21 cellular contexts compared by ENCODE assay signal in the genomic region with DNA sequence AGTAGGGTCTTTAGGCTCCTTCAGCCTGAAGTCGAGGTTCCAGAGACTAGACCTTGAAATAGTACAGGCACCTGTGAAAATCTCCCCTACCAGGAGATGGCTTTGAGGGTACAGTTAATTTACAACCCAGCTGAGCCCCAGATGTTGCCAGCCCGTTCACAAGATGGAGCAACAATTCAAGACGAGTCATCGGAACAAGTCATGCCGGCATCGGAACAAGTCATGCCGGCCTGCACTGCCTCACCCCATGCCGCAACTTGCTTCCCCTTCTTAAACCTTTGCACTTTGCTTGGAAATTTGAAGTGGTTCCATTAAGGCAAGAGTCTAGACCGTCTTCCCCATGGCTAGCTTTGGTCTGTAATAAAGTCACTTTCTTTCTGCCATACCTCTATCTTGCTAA. TPM values are rescaled to one million over a fixed set of nuclear protein-coding genes. Genes with fewer than 3 reads are reported as not detected.
DNase-seq lines count a peak whose midpoint lies in the region; ATAC-seq and TF ChIP-seq lines count a peak whose summit lies in the region.
"Had no signal": no experiment of that assay in that cellular context is flagged by ENCODE, and none has a peak within 500 bp of the region (broad histone marks: within the 10 kb centered on the region; RNA-seq: fewer than 3 reads in every experiment).

No MANE protein-coding gene starts in this region.

- CTCF ChIA-PET in MCF 10A (lab: Yijun Ruan, JAX) = interaction anchor here (0.8 to 7.4 kb wide), 9 partner anchors 12 to 55 kb away, joined by 3 to 53 read pairs (median 5); no protein-coding TSS in a partner anchor

- 76 to 93% (median 84%) methylated on average over 7 to 9 of the region's 9 CpGs for WGBS in ovary, 3 donors

- H3K4me1 ChIP-seq in breast epithelium (peaks cover 0 to 4% of the 10 kb centered on the region in 2 donors), ovary (ENCODE audit: insufficient read depth) (no peaks in the 10 kb centered on the region), lower lobe of right lung (peaks cover 3% of the 10 kb centered on the region)

- H3K27me3 Mint-ChIP-seq in MCF 10A (ENCODE audit: insufficient read depth, unreplicated experiment) = no peaks in the 10 kb centered on the region

- TF ChIP-seq CTCF in MCF 10A (IDR thresholded peaks at IDR 0.05; ENCODE audit: unreplicated experiment) (no peak), breast epithelium (IDR thresholded peaks at IDR 0.05) (no peak), ovary (IDR thresholded peaks at IDR 0.05) (no peak), lower lobe of right lung (IDR thresholded peaks at IDR 0.05) (no peak)

- no peaks in the 10 kb centered on the region for H3K36me3 ChIP-seq in breast epithelium
- H3K36me3 ChIP-seq in ovary = no peaks in the 10 kb centered on the region
- no peaks in the 10 kb centered on the region for H3K36me3 ChIP-seq in lower lobe of right lung
- H3K36me3 ChIP-seq: adrenal gland, left lung had no signal

- H3K27me3 ChIP-seq in breast epithelium = no peaks in the 10 kb centered on the region
- H3K27me3 ChIP-seq in ovary = no peaks in the 10 kb centered on the region
- no peaks in the 10 kb centered on the region for H3K27me3 ChIP-seq in lower lobe of right lung (ENCODE audit: low read depth)
- H3K27me3 ChIP-seq: adrenal gland, left lung, sigmoid colon had no signal

- H3K4me3 ChIP-seq in breast epithelium (no peak overlapping the region), ovary (no peak overlapping the region), lower lobe of right lung (no peak overlapping the region)
- H3K4me3 ChIP-seq: adrenal gland, left lung, PC-9, sigmoid colon had no signal

- intact Hi-C loops in MCF 10A (cut with micrococcal nuclease) (no loop called here), breast epithelium (cut with DNase I; ENCODE audit: low total_unique reads) (no loop called here), ovary (cut with DNase I) (no loop called here), lower lobe of right lung (cut with DNase I) (no loop called here)

- no peak overlapping the region for H3K4me3 Mint-ChIP-seq in MCF 10A (ENCODE audit: unreplicated experiment)
- H3K4me3 Mint-ChIP-seq: T-helper 2 cell treated with Interferon-gamma antibody and Interleukin-4, amounts not matched to agents 5 μg/mL and 100 μg/mL, for 36 hours had no signal

- H3K4me1 Mint-ChIP-seq in MCF 10A (ENCODE audit: insufficient read depth, unreplicated experiment) = no peaks in the 10 kb centered on the region

- no peak for TF ChIP-seq EP300 in ovary (IDR thresholded peaks at IDR 0.05)

- POLR2A ChIA-PET in MCF 10A (lab: Yijun Ruan, JAX) = interaction anchor here (1.5 to 5.0 kb wide), 3 partner anchors 12 to 15 kb away, joined by 4 to 31 read pairs (median 9); partner anchors contain the start of gene HHAT

- no peak overlapping the region for H3K27ac Mint-ChIP-seq in MCF 10A (ENCODE audit: low read depth, unreplicated experiment)
- H3K27ac Mint-ChIP-seq: T-helper 2 cell treated with Interferon-gamma antibody and Interleukin-4, amounts not matched to agents 5 μg/mL and 100 μg/mL, for 36 hours had no signal

- ATAC-seq in esophagus mucosa (peak; percentile 88), lower lobe of right lung (no peak)
- ATAC-seq: left lung had no signal

- no peaks in the 10 kb centered on the region for H3K36me3 Mint-ChIP-seq in MCF 10A (ENCODE audit: insufficient read depth, unreplicated experiment)

- no TSS peak for BruUV-seq in MCF 10A (replicated peaks; lab: Mats Ljungman, UMichigan)

- TF ChIP-seq POLR2A in breast epithelium (IDR thresholded peaks at IDR 0.05) (no peak), ovary (IDR thresholded peaks at IDR 0.05) (no peak)

- no peaks in the 10 kb centered on the region for H3K9me3 Mint-ChIP-seq in MCF 10A (ENCODE audit: unreplicated experiment)
- H3K9me3 Mint-ChIP-seq: T-helper 2 cell treated with Interferon-gamma antibody and Interleukin-4, amounts not matched to agents 5 μg/mL and 100 μg/mL, for 36 hours had no signal

- DNase-seq in MCF 10A (ENCODE audit: unreplicated experiment) (peak; percentile 50), breast epithelium (ENCODE audit: low spot score in 2 of 2) (no peak), NOMO-1 treated with dmso at 0.1 percent for 144 hours (lab: John Stamatoyannopoulos, UW; ENCODE audit: unreplicated experiment) (peak; percentile 7), RPMI8226 (no peak), ovary (no peak), lower lobe of right lung (no peak), NCI-H510A (lab: John Stamatoyannopoulos, UW) (no peak)
- DNase-seq: activated CD4-positive, alpha-beta T cell treated with anti-CD3 and anti-CD28 coated beads, Interleukin-2, amount 50 U/mL, for 48 hours; activated gamma-delta T cell; adrenal gland; Calu3; cortex of kidney; left lung; NCI-H1048; NCI-H187 treated with DMSO at 0.1 percent for 48 hours; PC-9; sigmoid colon; trophoblast cell had no signal

- H3K27ac ChIP-seq in breast epithelium (no peak overlapping the region), ovary (no peak overlapping the region), lower lobe of right lung (no peak overlapping the region)
- H3K27ac ChIP-seq: adrenal gland, C4-2B, left lung, PC-9, sigmoid colon had no signal

- H3K9me3 ChIP-seq in breast epithelium = no peaks in the 10 kb centered on the region
- H3K9me3 ChIP-seq in ovary = no peaks in the 10 kb centered on the region
- H3K9me3 ChIP-seq in lower lobe of right lung = no peaks in the 10 kb centered on the region
- H3K9me3 ChIP-seq: adrenal gland, left lung, sigmoid colon had no signal

RNA-seq across cellular contexts. Expression of gene HHAT, which starts 16.0 kb away (rescaled TPM):
- 4.6 and 4.9 TPM in 2 replicates for total RNA-seq in MCF 10A (2022)
- 10 to 100 TPM in 2 of 3 donors, 1 to 10 TPM in 1; 3.8 to 31.6 (median 15.1) TPM for total RNA-seq in breast epithelium
- 4.0 TPM for total RNA-seq in esophagus mucosa
- 1 to 10 TPM; 2.8 to 9.9 (median 4.1) TPM for total RNA-seq in ovary
- polyA plus RNA-seq in ovary = 10 to 100 TPM in 1 of 2 donors, 1 to 10 TPM in 1; 2.1 to 10.5 TPM
- 5.3 TPM for total RNA-seq in lower lobe of right lung

Comparison
In these comparisons a context has a peak if more than half of its experiments do, and no peak if none do; other contexts are left out.
1. DNase-seq: peak in MCF 10A (single experiment) and NOMO-1 treated with dmso at 0.1 percent for 144 hours (single experiment); none in breast epithelium (0 of 2), RPMI8226 (single experiment), ovary (0 of 5), lower lobe of right lung (single experiment) and NCI-H510A (single experiment).